Comparison of ENCODE assay signal across 8 cellular contexts in the genomic region with DNA sequence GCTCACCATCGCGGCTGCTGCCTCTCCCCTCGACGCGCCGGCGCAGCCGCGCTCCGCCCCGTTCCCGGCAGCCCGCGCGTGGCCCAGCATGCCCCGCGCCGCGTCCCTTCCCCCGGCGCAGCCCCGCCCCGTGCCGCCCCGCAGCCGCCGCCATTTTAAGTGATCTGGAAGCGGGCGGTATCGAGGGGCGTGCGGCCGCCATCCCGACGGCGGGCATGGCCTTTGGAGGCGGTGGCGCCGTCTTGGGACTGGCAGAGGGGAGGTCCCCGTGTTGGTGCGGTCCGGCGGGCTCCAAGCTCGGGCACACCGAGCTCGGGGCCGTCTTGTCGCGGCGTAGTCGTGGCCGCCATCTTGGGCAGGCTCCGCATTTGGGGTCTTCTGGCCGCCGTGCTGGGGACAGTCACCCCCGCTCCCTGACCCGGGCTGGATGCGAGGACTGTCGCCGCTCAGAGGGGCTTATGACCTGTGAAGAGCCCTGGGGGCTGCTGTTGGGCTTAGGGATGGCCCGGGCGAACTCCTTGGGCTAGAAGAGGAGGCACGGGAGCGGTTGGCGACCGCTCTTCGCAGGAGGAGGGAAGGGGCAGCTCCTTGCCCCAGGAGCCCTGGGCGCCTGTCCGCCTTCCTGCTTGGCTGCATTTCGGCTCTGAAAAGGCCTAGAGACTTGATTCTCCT. TPM values are rescaled to one million over a fixed set of nuclear protein-coding genes. Genes with fewer than 3 reads are reported as not detected.
A peak's percentile ranks its signal among the peaks of the same experiment; 100 is the strongest.
DNase-seq lines count a peak whose midpoint lies in the region; ATAC-seq and TF ChIP-seq lines count a peak whose summit lies in the region.

TSS of gene ELOB (minus strand) at position 50 of the 672 bp plus-strand sequence. CDS start at position 9, 41 bp downstream.

- no peak for TF ChIP-seq RAD21 in HCT116 (IDR thresholded peaks at IDR 0.05; ENCODE audit: low read depth)

- intact Hi-C loops in HCT116 (cut with micrococcal nuclease) (no loop called here), cardiac septum (cut with DNase I) (loop anchor here (2.0 to 5.0 kb wide), 2 partner anchors 25 to 90 kb away; partner anchors contain the start of gene SRRM2), posterior cingulate gyrus (cut with DNase I) (loop anchor here (1.0 to 5.0 kb wide), 3 partner anchors 25 to 105 kb away; partner anchors contain the start of genes FLYWCH2 and SRRM2), transverse colon (cut with DNase I; ENCODE audit: low total_unique reads) (no loop called here)

- TF ChIP-seq POLR2A in HCT116 (IDR thresholded peaks at IDR 0.05; ENCODE audit: borderline replicate concordance, extremely low read depth, insufficient read depth, insufficient read length) (peak; percentile 57), NB4 (IDR thresholded peaks at IDR 0.05; ENCODE audit: extremely low read depth, insufficient read length) (peak; percentile 78), transverse colon (IDR thresholded peaks at IDR 0.05) (peak; percentile 71)

- POLR2A ChIA-PET in HCT116 (lab: Charles Lee), result no interaction called here
- POLR2A ChIA-PET in T-cell (lab: Charles Lee), result no interaction called here

- H3K9ac ChIP-seq in HCT116 (ENCODE audit: low read length) (peak within 1 kb of the TSS; percentile 100), adipocyte (ENCODE audit: low read length) (peak within 1 kb of the TSS; percentile 100)

- RAD21 ChIA-PET in HCT116 (lab: Charles Lee; ENCODE audit: low non-redundant PET in 1 of 2, low total read pairs in 2 of 2, uncharacterized antibody in 2 of 2, unreplicated experiment in 2 of 2), result no interaction called here

- CTCF ChIA-PET in HCT116 (lab: Charles Lee) (no interaction called here), T-cell (lab: Charles Lee) (no interaction called here)

- peaks cover 51% of the 10 kb centered on the region for H3K79me2 ChIP-seq in HCT116 (ENCODE audit: insufficient read depth, low read length)

- in situ Hi-C loops in transverse colon (cut with MboI; ENCODE audit: low pct_ligation_motif_present in 1 of 4, low pct_unique_long_range_greater_than_20kb in 1 of 4, low sequenced_read_pairs in 3 of 4), result no loop called here

- peak; percentile 87 for ATAC-seq in HCT116
- peak; percentile 85 to 92 (median 90) for ATAC-seq in T-cell (replicated peaks in 1 of 4)

- H3K4me3 ChIP-seq in HCT116 (replicated peaks in 1 of 2; ENCODE audit: low read depth in 1 of 2, low read length in 2 of 2) (peak within 1 kb of the TSS; percentile 99), NB4 (ENCODE audit: low read depth, low read length) (peak within 1 kb of the TSS; percentile 91), adipocyte (ENCODE audit: low read length) (peak within 1 kb of the TSS; percentile 98), transverse colon (peak within 1 kb of the TSS; percentile 88 to 98 (median 96))

- peak within 1 kb of the TSS; percentile 92 to 94 (median 92) for H3K4me3 Mint-ChIP-seq in T-cell

- no peaks in the 10 kb centered on the region for H3K9me2 ChIP-seq in HCT116 (ENCODE audit: insufficient read depth)

- WGBS in transverse colon (ENCODE audit: low coverage in 1 of 2), 2 donors, result 0% methylated on average over 37 of the region's 70 CpGs; no CpG with 5 or more reads in 1 of the 2 donors

- H3K4me1 Mint-ChIP-seq in T-cell, result peaks cover 32 to 51% (median 48%) of the 10 kb centered on the region in 3 donors

- peaks cover 11 to 36% of the 10 kb centered on the region in 2 experiments for H3K4me1 ChIP-seq in HCT116 (ENCODE audit: control insufficient read depth in 1 of 2, insufficient read depth in 2 of 2, low read length in 2 of 2)
- peaks cover 33% of the 10 kb centered on the region for H3K4me1 ChIP-seq in adipocyte (ENCODE audit: control insufficient read depth, insufficient read depth, low read length)
- H3K4me1 ChIP-seq in transverse colon, result peaks cover 16 to 27% (median 22%) of the 10 kb centered on the region in 4 donors

- H3K27me3 Mint-ChIP-seq in T-cell, result no peaks in the 10 kb centered on the region

- BruUV-seq in HCT116 (replicated peaks; lab: Mats Ljungman, UMichigan), result TSS peak; percentile 79

- TF ChIP-seq CTCF in HCT116 (IDR thresholded peaks at IDR 0.05 in 2 of 3, conservative IDR thresholded peaks at IDR 0.05 in 1 of 3; ENCODE audit: borderline replicate concordance in 1 of 3, insufficient read depth in 1 of 3, low read depth in 2 of 3, low read length in 2 of 3) (no peak), NB4 (IDR thresholded peaks at IDR 0.05; ENCODE audit: low read depth, low read length) (no peak), transverse colon (IDR thresholded peaks at IDR 0.05) (no peak)

- H3K36me3 ChIP-seq in HCT116 (ENCODE audit: control insufficient read depth in 1 of 2, insufficient read depth in 2 of 2, low read length in 2 of 2) (peaks cover 4 to 20% of the 10 kb centered on the region in 2 experiments), adipocyte (ENCODE audit: control insufficient read depth, insufficient read depth, low read length, severe bottlenecking) (peaks cover 26% of the 10 kb centered on the region), transverse colon (no peaks in the 10 kb centered on the region)

- H3K27ac ChIP-seq in HCT116 (ENCODE audit: low read depth, low read length) (peak within 1 kb of the TSS; percentile 100), transverse colon (peak within 1 kb of the TSS; percentile 99 to 100 (median 100))

- H3K27me3 ChIP-seq in HCT116 (ENCODE audit: insufficient read depth, low read length) (no peaks in the 10 kb centered on the region), adipocyte (replicated peaks; ENCODE audit: control insufficient read depth, insufficient read depth, low read length) (peaks cover under 1% of the 10 kb centered on the region), transverse colon (no peaks in the 10 kb centered on the region)

- H4K20me1 ChIP-seq in HCT116 (ENCODE audit: insufficient read depth), result no peaks in the 10 kb centered on the region

- H3K9me3 ChIP-seq in HCT116 (ENCODE audit: control insufficient read depth in 1 of 2, insufficient read depth in 1 of 2, low read depth in 1 of 2, low read length in 2 of 2), result no peaks in the 10 kb centered on the region
- H3K9me3 ChIP-seq in adipocyte (ENCODE audit: control insufficient read depth, low read length), result no peaks in the 10 kb centered on the region
- no peaks in the 10 kb centered on the region for H3K9me3 ChIP-seq in transverse colon

- H2AFZ ChIP-seq in HCT116 (ENCODE audit: low read depth, low read length, poor library complexity, severe bottlenecking), result no peak within 1 kb of the TSS

- H3K4me2 ChIP-seq in HCT116 (ENCODE audit: low read length), result peak within 1 kb of the TSS; percentile 100

- DNase-seq in GM04503 (ENCODE audit: low read depth) (peak; percentile 30), HCT116 (ENCODE audit: low read depth, low spot score) (peak; percentile 44), NB4 (ENCODE audit: low read depth) (peak; percentile 88), T-cell (peak; percentile 77 to 91 (median 86)), adipocyte (ENCODE audit: low read depth) (peak; percentile 95), cardiac septum (ENCODE audit: low spot score) (peak; percentile 95), posterior cingulate gyrus (peak; percentile 69 to 97 (median 80)), transverse colon (peak; percentile 91)

- peaks cover 7% of the 10 kb centered on the region for H3K36me3 Mint-ChIP-seq in T-cell

- no peak for TF ChIP-seq EP300 in transverse colon (IDR thresholded peaks at IDR 0.05; ENCODE audit: low read depth)

- peak within 1 kb of the TSS; percentile 98 to 99 for H3K27ac Mint-ChIP-seq in T-cell

- H3K9me3 Mint-ChIP-seq in T-cell, result no peaks in the 10 kb centered on the region

TF ChIP-seq in HCT116, 20 proteins besides CTCF, POLR2A, EP300 and RAD21:
- TF ChIP-seq ELF1 (IDR thresholded peaks at IDR 0.05; ENCODE audit: borderline replicate concordance, low read depth), result no peak
- TF ChIP-seq YY1 (IDR thresholded peaks at IDR 0.05; ENCODE audit: extremely low read depth, insufficient replicate concordance, low read depth, low read length), result peak; percentile 97
- TF ChIP-seq POLR2AphosphoS5 (IDR thresholded peaks at IDR 0.05; ENCODE audit: low read depth, low read length), result peak; percentile 80
- peak; percentile 37; the same call in 1 of the 2 replicates for TF ChIP-seq ZFX (IDR thresholded peaks at IDR 0.05)
- TF ChIP-seq JUND (IDR thresholded peaks at IDR 0.05), result no peak
- TF ChIP-seq ZBTB33 (IDR thresholded peaks at IDR 0.05; ENCODE audit: extremely low read depth, insufficient replicate concordance, low read length), result no peak
- no peak for TF ChIP-seq TCF7L2 (IDR thresholded peaks at IDR 0.05; ENCODE audit: borderline replicate concordance, extremely low read depth, insufficient read depth, insufficient read length)
- TF ChIP-seq, protein P1, sequence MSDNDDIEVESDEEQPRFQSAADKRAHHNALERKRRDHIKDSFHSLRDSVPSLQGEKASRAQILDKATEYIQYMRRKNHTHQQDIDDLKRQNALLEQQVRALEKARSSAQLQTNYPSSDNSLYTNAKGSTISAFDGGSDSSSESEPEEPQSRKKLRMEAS (IDR thresholded peaks at IDR 0.05), result peak; percentile 52

RNA-seq across cellular contexts. Expression of gene ELOB, which starts in this region (rescaled TPM):
- total RNA-seq in HCT116 (2021; ENCODE audit: unreplicated experiment) (239 TPM), T-cell (100 to 1,000 TPM in 4 of 5 donors, 10 to 100 TPM in 1; 71.8 to 153 (median 131) TPM), cardiac septum (278 TPM), transverse colon (100 to 1,000 TPM; 133 to 433 (median 288) TPM)
- 345 and 434 TPM in 2 replicates for polyA plus RNA-seq in HCT116 (2012)

Comparison
In these comparisons a context has a peak if more than half of its experiments do, and no peak if none do; other contexts are left out.
1. Peak in every context shown above with its lines: DNase-seq, ATAC-seq, H3K4me3 ChIP-seq and H3K27ac ChIP-seq.
2. DNase-seq: peak in every context shown above with its lines; median percentile 95 in adipocyte; 95 in cardiac septum; 91 in transverse colon; 88 in NB4; 86 in T-cell; 80 in posterior cingulate gyrus; 44 in HCT116; 30 in GM04503.
3. intact Hi-C loops: an anchor here in cardiac septum (2.0 to 5.0 kb wide) and posterior cingulate gyrus (1.0 to 5.0 kb wide); none called in HCT116 and transverse colon.